27 cellular contexts compared by ENCODE assay signal in the genomic region with DNA sequence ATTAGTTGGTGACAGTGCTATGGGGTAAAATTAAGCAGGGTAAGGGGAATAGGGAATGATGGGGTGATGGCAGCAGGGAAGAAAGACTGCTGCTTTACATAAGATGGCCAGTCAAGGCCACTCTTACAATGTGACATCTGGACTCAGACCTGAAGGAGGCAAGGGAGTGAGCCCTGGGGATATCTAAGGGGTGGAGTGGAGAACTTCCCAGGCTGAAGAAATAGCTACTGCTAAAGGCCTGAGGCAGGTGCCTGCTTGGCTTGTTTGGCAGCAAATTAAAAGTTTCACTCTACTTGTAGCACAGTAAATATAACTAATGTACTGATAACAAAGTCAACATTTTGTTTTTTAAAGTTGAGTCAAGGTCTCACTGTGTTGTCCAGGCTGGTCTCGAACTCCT.
"Had no signal": no experiment of that assay in that cellular context is flagged by ENCODE, and none has a peak within 500 bp of the region (broad histone marks: within the 10 kb centered on the region; RNA-seq: fewer than 3 reads in every experiment).

No MANE protein-coding gene starts in this region.

- H3K4me3 Mint-ChIP-seq: naive B cell; natural killer cell; stimulated activated effector memory CD8-positive, alpha-beta T cell treated with anti-CD3 and anti-CD28 coated beads, Interleukin-12 subunit alpha, Interleukin-12 subunit beta, amount 100 ng/mL, for 72 hours; stimulated activated naive CD8-positive, alpha-beta T cell treated with anti-CD3 and anti-CD28 coated beads, Interleukin-15, Interleukin-2, amounts not matched to agents 100 ng/mL and 50 ng/mL, for 24 hours had no signal

- ATAC-seq: left colon; left lung; lower lobe of right lung; natural killer cell; right cardiac atrium; sciatic nerve; stimulated activated effector memory CD8-positive, alpha-beta T cell treated with anti-CD3 and anti-CD28 coated beads, Interleukin-12 subunit alpha, Interleukin-12 subunit beta, amount 100 ng/mL, for 72 hours had no signal

- H3K27ac ChIP-seq: left lung, lower lobe of right lung, ovary, prostate gland, skin epidermis, suprapubic skin, thoracic aorta, tibial artery, uterus had no signal

- H3K27me3 Mint-ChIP-seq: naive B cell; stimulated activated naive CD8-positive, alpha-beta T cell treated with anti-CD3 and anti-CD28 coated beads, Interleukin-15, Interleukin-2, amounts not matched to agents 100 ng/mL and 50 ng/mL, for 24 hours had no signal

- H3K4me3 ChIP-seq: left lung, lower lobe of right lung, ovary, prostate gland, skin epidermis, suprapubic skin, thoracic aorta, tibial artery, uterus had no signal

- DNase-seq: hippocampal formation; kidney; left colon; left lung; lower lobe of right lung; mammary epithelial cell; mesenchymal stem cell; naive B cell; natural killer cell; ovary; retina; right cardiac atrium; stimulated activated CD4-positive, alpha-beta T cell treated with anti-CD3 and anti-CD28 coated beads, Interleukin-12 subunit alpha, Interleukin-12 subunit beta, amount 100 ng/mL, for 4 hours; stimulated activated CD4-positive, alpha-beta T cell treated with anti-CD3 and anti-CD28 coated beads, Interleukin-15, amount 100 ng/mL, for 24 hours; stimulated activated CD4-positive, alpha-beta T cell treated with anti-CD3 and anti-CD28 coated beads, Interleukin-2, amount 100 ng/mL, for 24 hours; stimulated activated CD4-positive, alpha-beta T cell treated with anti-CD3 and anti-CD28 coated beads, Interleukin-4, amount 100 ng/mL, for 1 hour; stimulated activated naive CD4-positive, alpha-beta T cell; tibial artery; trophoblast cell; uterus had no signal

- H3K4me1 Mint-ChIP-seq: naive B cell; natural killer cell; stimulated activated effector memory CD8-positive, alpha-beta T cell treated with anti-CD3 and anti-CD28 coated beads, Interleukin-12 subunit alpha, Interleukin-12 subunit beta, amount 100 ng/mL, for 72 hours had no signal

- H3K27ac Mint-ChIP-seq: naive B cell; natural killer cell; stimulated activated effector memory CD8-positive, alpha-beta T cell treated with anti-CD3 and anti-CD28 coated beads, Interleukin-12 subunit alpha, Interleukin-12 subunit beta, amount 100 ng/mL, for 72 hours; stimulated activated naive CD8-positive, alpha-beta T cell treated with anti-CD3 and anti-CD28 coated beads, Interleukin-15, Interleukin-2, amounts not matched to agents 100 ng/mL and 50 ng/mL, for 24 hours had no signal

- H3K9me3 Mint-ChIP-seq: naive B cell; natural killer cell; stimulated activated effector memory CD8-positive, alpha-beta T cell treated with anti-CD3 and anti-CD28 coated beads, Interleukin-12 subunit alpha, Interleukin-12 subunit beta, amount 100 ng/mL, for 72 hours; stimulated activated naive CD8-positive, alpha-beta T cell treated with anti-CD3 and anti-CD28 coated beads, Interleukin-15, Interleukin-2, amounts not matched to agents 100 ng/mL and 50 ng/mL, for 24 hours had no signal

- H3K27me3 ChIP-seq: left lung, ovary, suprapubic skin, tibial artery, uterus had no signal
